1 cellular context compared by ENCODE assay signal in the genomic region with DNA sequence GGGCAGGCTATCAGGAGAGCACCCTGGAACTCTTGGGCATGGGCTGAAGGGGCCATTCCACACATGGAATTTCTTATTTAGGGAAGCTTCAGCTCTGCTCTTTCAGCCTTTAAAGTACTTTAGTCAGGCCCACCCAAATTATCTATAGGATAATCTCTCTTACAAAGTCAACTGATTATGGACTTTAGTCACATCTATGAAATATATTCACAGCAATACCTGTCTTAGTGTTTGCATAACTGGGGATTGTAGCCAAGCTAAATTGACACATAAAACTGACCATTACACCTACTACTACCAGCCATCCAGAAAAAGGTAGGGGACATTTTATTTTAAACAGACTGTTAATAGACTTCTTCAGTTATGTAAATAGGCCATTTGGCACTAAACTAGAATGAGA.
TF ChIP-seq lines count a peak whose summit lies in the region.

No MANE protein-coding gene starts in this region.

TF ChIP-seq in GM23338, 12 proteins besides CTCF, POLR2A, EP300 and RAD21 (continued from another document):
- TF ChIP-seq, protein P1, sequence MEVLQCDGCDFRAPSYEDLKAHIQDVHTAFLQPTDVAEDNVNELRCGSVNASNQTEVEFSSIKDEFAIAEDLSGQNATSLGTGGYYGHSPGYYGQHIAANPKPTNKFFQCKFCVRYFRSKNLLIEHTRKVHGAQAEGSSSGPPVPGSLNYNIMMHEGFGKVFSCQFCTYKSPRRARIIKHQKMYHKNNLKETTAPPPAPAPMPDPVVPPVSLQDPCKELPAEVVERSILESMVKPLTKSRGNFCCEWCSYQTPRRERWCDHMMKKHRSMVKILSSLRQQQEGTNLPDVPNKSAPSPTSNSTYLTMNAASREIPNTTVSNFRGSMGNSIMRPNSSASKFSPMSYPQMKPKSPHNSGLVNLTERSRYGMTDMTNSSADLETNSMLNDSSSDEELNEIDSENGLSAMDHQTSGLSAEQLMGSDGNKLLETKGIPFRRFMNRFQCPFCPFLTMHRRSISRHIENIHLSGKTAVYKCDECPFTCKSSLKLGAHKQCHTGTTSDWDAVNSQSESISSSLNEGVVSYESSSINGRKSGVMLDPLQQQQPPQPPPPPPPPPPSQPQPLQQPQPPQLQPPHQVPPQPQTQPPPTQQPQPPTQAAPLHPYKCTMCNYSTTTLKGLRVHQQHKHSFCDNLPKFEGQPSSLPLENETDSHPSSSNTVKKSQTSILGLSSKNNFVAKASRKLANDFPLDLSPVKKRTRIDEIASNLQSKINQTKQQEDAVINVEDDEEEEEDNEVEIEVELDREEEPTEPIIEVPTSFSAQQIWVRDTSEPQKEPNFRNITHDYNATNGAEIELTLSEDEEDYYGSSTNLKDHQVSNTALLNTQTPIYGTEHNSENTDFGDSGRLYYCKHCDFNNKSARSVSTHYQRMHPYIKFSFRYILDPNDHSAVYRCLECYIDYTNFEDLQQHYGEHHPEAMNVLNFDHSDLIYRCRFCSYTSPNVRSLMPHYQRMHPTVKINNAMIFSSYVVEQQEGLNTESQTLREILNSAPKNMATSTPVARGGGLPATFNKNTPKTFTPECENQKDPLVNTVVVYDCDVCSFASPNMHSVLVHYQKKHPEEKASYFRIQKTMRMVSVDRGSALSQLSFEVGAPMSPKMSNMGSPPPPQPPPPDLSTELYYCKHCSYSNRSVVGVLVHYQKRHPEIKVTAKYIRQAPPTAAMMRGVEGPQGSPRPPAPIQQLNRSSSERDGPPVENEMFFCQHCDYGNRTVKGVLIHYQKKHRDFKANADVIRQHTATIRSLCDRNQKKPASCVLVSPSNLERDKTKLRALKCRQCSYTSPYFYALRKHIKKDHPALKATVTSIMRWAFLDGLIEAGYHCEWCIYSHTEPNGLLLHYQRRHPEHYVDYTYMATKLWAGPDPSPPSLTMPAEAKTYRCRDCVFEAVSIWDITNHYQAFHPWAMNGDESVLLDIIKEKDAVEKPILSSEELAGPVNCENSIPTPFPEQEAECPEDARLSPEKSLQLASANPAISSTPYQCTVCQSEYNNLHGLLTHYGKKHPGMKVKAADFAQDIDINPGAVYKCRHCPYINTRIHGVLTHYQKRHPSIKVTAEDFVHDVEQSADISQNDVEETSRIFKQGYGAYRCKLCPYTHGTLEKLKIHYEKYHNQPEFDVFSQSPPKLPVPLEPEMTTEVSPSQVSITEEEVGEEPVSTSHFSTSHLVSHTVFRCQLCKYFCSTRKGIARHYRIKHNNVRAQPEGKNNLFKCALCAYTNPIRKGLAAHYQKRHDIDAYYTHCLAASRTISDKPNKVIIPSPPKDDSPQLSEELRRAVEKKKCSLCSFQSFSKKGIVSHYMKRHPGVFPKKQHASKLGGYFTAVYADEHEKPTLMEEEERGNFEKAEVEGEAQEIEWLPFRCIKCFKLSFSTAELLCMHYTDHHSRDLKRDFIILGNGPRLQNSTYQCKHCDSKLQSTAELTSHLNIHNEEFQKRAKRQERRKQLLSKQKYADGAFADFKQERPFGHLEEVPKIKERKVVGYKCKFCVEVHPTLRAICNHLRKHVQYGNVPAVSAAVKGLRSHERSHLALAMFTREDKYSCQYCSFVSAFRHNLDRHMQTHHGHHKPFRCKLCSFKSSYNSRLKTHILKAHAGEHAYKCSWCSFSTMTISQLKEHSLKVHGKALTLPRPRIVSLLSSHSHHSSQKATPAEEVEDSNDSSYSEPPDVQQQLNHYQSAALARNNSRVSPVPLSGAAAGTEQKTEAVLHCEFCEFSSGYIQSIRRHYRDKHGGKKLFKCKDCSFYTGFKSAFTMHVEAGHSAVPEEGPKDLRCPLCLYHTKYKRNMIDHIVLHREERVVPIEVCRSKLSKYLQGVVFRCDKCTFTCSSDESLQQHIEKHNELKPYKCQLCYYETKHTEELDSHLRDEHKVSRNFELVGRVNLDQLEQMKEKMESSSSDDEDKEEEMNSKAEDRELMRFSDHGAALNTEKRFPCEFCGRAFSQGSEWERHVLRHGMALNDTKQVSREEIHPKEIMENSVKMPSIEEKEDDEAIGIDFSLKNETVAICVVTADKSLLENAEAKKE (CRISPR knock-in tag; IDR thresholded peaks at IDR 0.05): no peak
- TF ChIP-seq JUNB (IDR thresholded peaks at IDR 0.05; ENCODE audit: unreplicated experiment): no peak
- TF ChIP-seq ZNF114 (CRISPR knock-in tag; IDR thresholded peaks at IDR 0.05): no peak
- TF ChIP-seq STAT1 (IDR thresholded peaks at IDR 0.05; ENCODE audit: unreplicated experiment): no peak
- TF ChIP-seq EZH2 (IDR thresholded peaks at IDR 0.05; ENCODE audit: low read depth, unreplicated experiment): no peak
- no peak for TF ChIP-seq NANOG (IDR thresholded peaks at IDR 0.05; ENCODE audit: borderline replicate concordance)
- TF ChIP-seq, protein P2, sequence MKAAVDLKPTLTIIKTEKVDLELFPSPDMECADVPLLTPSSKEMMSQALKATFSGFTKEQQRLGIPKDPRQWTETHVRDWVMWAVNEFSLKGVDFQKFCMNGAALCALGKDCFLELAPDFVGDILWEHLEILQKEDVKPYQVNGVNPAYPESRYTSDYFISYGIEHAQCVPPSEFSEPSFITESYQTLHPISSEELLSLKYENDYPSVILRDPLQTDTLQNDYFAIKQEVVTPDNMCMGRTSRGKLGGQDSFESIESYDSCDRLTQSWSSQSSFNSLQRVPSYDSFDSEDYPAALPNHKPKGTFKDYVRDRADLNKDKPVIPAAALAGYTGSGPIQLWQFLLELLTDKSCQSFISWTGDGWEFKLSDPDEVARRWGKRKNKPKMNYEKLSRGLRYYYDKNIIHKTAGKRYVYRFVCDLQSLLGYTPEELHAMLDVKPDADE (IDR thresholded peaks at IDR 0.05): no peak
- no peak for TF ChIP-seq POLR2AphosphoS5 (IDR thresholded peaks at IDR 0.05; ENCODE audit: low read depth)
- TF ChIP-seq, protein P3, sequence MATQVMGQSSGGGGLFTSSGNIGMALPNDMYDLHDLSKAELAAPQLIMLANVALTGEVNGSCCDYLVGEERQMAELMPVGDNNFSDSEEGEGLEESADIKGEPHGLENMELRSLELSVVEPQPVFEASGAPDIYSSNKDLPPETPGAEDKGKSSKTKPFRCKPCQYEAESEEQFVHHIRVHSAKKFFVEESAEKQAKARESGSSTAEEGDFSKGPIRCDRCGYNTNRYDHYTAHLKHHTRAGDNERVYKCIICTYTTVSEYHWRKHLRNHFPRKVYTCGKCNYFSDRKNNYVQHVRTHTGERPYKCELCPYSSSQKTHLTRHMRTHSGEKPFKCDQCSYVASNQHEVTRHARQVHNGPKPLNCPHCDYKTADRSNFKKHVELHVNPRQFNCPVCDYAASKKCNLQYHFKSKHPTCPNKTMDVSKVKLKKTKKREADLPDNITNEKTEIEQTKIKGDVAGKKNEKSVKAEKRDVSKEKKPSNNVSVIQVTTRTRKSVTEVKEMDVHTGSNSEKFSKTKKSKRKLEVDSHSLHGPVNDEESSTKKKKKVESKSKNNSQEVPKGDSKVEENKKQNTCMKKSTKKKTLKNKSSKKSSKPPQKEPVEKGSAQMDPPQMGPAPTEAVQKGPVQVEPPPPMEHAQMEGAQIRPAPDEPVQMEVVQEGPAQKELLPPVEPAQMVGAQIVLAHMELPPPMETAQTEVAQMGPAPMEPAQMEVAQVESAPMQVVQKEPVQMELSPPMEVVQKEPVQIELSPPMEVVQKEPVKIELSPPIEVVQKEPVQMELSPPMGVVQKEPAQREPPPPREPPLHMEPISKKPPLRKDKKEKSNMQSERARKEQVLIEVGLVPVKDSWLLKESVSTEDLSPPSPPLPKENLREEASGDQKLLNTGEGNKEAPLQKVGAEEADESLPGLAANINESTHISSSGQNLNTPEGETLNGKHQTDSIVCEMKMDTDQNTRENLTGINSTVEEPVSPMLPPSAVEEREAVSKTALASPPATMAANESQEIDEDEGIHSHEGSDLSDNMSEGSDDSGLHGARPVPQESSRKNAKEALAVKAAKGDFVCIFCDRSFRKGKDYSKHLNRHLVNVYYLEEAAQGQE (IDR thresholded peaks at IDR 0.05; ENCODE audit: unreplicated experiment): no peak
- no peak for TF ChIP-seq CREB1 (CRISPR knock-in tag; IDR thresholded peaks at IDR 0.05; ENCODE audit: low read depth)
- TF ChIP-seq EZH2phosphoT487 (IDR thresholded peaks at IDR 0.05; ENCODE audit: unreplicated experiment): no peak
